10 cellular contexts compared by ENCODE assay signal in genomic region chr4:73917081-73917501, GRCh38. TPM values are rescaled to one million over a fixed set of nuclear protein-coding genes. Genes with fewer than 3 reads are reported as not detected.
DNase-seq lines count a peak whose midpoint lies in the region; ATAC-seq and TF ChIP-seq lines count a peak whose summit lies in the region.
"Had no signal": no experiment of that assay in that cellular context is flagged by ENCODE, and none has a peak within 500 bp of the region (broad histone marks: within the 10 kb centered on the region; RNA-seq: fewer than 3 reads in every experiment).

No MANE protein-coding gene starts in this region.

- peak overlapping the region; percentile 68; the same call in 1 of the 2 replicates for H3K27ac ChIP-seq in RWPE1
- no peak overlapping the region for H3K27ac ChIP-seq in gastrocnemius medialis

- H3K4me3 ChIP-seq in gastrocnemius medialis, result no peak overlapping the region

- CTCF ChIA-PET in RWPE1 (lab: Yijun Ruan, JAX), result interaction anchor here (0.7 to 1.1 kb wide), 2 partner anchors 344 to 625 kb away, joined by 3 read pairs; no protein-coding TSS in a partner anchor

- no peaks in the 10 kb centered on the region for H3K27me3 ChIP-seq in gastrocnemius medialis

- H3K36me3 ChIP-seq in gastrocnemius medialis, result no peaks in the 10 kb centered on the region

- no peaks in the 10 kb centered on the region for H3K9me3 ChIP-seq in gastrocnemius medialis

- no peaks in the 10 kb centered on the region for H3K4me1 ChIP-seq in gastrocnemius medialis

- peak; percentile 62 to 65 for ATAC-seq in gastrocnemius medialis
- no peak for ATAC-seq in HG02840 (IDR thresholded peaks at IDR 0.05; ENCODE audit: low FRiP score, unreplicated experiment)

- no peak for TF ChIP-seq POLR2A in gastrocnemius medialis (IDR thresholded peaks at IDR 0.05)

- TF ChIP-seq CTCF in RWPE1 (conservative IDR thresholded peaks at IDR 0.05; ENCODE audit: low read depth) (no peak), gastrocnemius medialis (IDR thresholded peaks at IDR 0.05 in 4 of 5, conservative IDR thresholded peaks at IDR 0.05 in 1 of 5) (no peak)

- in situ Hi-C loops in gastrocnemius medialis (cut with MboI; ENCODE audit: low sequenced_read_pairs in 4 of 4), result no loop called here

- POLR2A ChIA-PET in RWPE1 (lab: Yijun Ruan, JAX; ENCODE audit: low non-redundant PET), result no interaction called here

- peak; percentile 94 for DNase-seq in GM04503 (ENCODE audit: low read depth)
- peak; percentile 66 for DNase-seq in RWPE1 (ENCODE audit: low spot score)
- DNase-seq in fibroblast of peridontal ligament (ENCODE audit: extremely low read depth), result peak; percentile 98
- DNase-seq in gastrocnemius medialis, result no peak
- DNase-seq in C1 segment of cervical spinal cord (lab: John Stamatoyannopoulos, UW), result no peak
- no peak for DNase-seq in effector CD8-positive, alpha-beta T cell (lab: John Stamatoyannopoulos, UW)
- no peak for DNase-seq in NCI-H82 treated with DMSO at 0.1 percent for 48 hours (lab: John Stamatoyannopoulos, UW; ENCODE audit: unreplicated experiment)
- DNase-seq: KG1, NCI-H524 treated with DMSO at 0.1 percent for 48 hours had no signal

- intact Hi-C loops in gastrocnemius medialis (cut with DNase I; ENCODE audit: low total_unique reads), result no loop called here

RNA-seq across cellular contexts. Expression of gene CXCL1, which starts 47.9 kb away (rescaled TPM):
- 1 to 10 TPM in 2 of 4 donors, not detected in 2; 2.7 to 3.2 TPM for total RNA-seq in gastrocnemius medialis

Comparison
In these comparisons a context has a peak if more than half of its experiments do, and no peak if none do; other contexts are left out.
1. DNase-seq: peak in GM04503 (single experiment), RWPE1 (single experiment) and fibroblast of peridontal ligament (single experiment); none in gastrocnemius medialis (0 of 2), C1 segment of cervical spinal cord (0 of 14), effector CD8-positive, alpha-beta T cell (single experiment) and NCI-H82 treated with DMSO at 0.1 percent for 48 hours (single experiment).